1 cellular context compared by ENCODE assay signal in genomic region chr16:11225677-11226549, GRCh38.
TF ChIP-seq lines count a peak whose summit lies in the region.

No MANE protein-coding gene starts in this region.

TF ChIP-seq in HepG2, 621 proteins besides CTCF, POLR2A, EP300 and RAD21:
- TF ChIP-seq SRF (IDR thresholded peaks at IDR 0.05; ENCODE audit: low read depth, low read length), result no peak
- no peak for TF ChIP-seq SP1 (IDR thresholded peaks at IDR 0.05)
- no peak for TF ChIP-seq SP1 (CRISPR knock-in tag; IDR thresholded peaks at IDR 0.05)
- TF ChIP-seq GTF2F1 (IDR thresholded peaks at IDR 0.05; ENCODE audit: low read length), result no peak
- TF ChIP-seq ZMYM3 (CRISPR knock-in tag; IDR thresholded peaks at IDR 0.05), result peak; percentile 55; the same call in 1 of the 2 replicates
- TF ChIP-seq BRF2 (CRISPR knock-in tag; IDR thresholded peaks at IDR 0.05), result no peak
- TF ChIP-seq SMAD3 (CRISPR knock-in tag; IDR thresholded peaks at IDR 0.05), result no peak
- TF ChIP-seq ZNF687 (CRISPR knock-in tag; IDR thresholded peaks at IDR 0.05), result peak; percentile 21; the same call in 1 of the 2 replicates
- peak; percentile 5 for TF ChIP-seq AGO1 (IDR thresholded peaks at IDR 0.05; ENCODE audit: low read depth, low read length, poor library complexity, severe bottlenecking)
- TF ChIP-seq ZNF768 (CRISPR knock-in tag; IDR thresholded peaks at IDR 0.05), result peak; percentile 48
- no peak for TF ChIP-seq ZNF709 (CRISPR knock-in tag; IDR thresholded peaks at IDR 0.05)
TF ChIP-seq in HepG2: peak in this region for 4.
